ENCODE assay signal across 8 cellular contexts in the genomic region with DNA sequence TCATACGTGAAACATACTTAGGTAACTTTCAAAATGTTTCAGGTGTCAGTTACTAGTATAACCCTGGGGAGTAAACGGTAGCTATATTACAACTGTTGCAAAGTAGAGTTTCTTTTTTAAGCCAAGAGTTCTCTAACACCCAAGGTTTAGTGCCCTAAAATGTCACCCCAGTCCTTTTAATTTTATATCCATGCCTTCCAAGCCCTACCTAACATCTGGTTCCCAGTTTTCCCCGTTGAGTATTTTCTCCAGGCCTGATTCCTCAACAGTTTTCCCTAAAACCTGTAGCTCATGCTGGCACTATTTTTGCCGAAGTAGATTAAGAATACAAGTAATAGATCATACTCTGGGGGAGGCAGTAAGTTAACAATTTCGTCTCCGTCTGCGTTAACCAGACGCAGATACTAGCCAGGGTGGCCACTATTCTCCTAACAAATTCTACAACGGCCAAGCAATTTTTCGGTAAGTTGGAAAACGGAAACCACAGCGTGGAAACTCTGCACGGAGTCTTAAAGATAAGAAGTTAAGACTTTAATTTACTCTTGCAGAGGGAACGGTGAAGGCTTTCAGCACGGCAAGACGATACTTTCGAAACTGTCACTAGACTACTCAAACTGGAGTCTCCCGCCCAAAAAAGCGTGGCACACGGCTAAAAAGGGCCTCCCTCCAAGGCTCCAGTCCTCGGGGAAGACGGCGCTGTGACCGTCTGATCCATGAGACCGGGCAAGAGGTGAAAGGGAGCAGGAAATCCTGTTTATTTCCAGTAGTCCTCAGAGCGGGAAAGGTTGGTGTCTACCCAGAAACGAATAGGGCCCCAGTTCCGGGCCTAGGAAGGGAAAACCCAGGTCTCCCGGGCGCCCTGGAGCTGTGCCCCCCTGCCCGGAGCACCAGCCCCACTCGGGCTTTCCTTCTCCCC. TPM values are rescaled to one million over a fixed set of nuclear protein-coding genes. Genes with fewer than 3 reads are reported as not detected.
DNase-seq lines count a peak whose midpoint lies in the region; ATAC-seq and TF ChIP-seq lines count a peak whose summit lies in the region.

No MANE protein-coding gene starts in this region.

- no peaks in the 10 kb centered on the region for H3K9me3 ChIP-seq in GM23248 (ENCODE audit: low read depth)
- H3K9me3 ChIP-seq in SJCRH30 (replicated peaks): no peaks in the 10 kb centered on the region
- H3K9me3 ChIP-seq in duodenal mucosa (ENCODE audit: control insufficient read depth in 1 of 2, low read length in 2 of 2): no peaks in the 10 kb centered on the region
- no peaks in the 10 kb centered on the region for H3K9me3 ChIP-seq in mucosa of stomach (ENCODE audit: control insufficient read depth, low read length)

- H2AFZ ChIP-seq in GM23248: peak overlapping the region; percentile 67; the same call in 1 of the 2 replicates

- 1% methylated on average over 30 to 32 of the region's 32 CpGs for WGBS in GM23248 (ENCODE audit: low coverage in 1 of 2, low lambda C conversion rate in 2 of 2, missing lambda C conversion rate in 2 of 2), 2 experiments

- H3K27ac ChIP-seq in GM23248 (peak overlapping the region; percentile 98), SJCRH30 (peak overlapping the region; percentile 100), duodenal mucosa (ENCODE audit: low read depth, low read length) (peak overlapping the region; percentile 99)

- H3K79me2 ChIP-seq in GM23248 (ENCODE audit: insufficient read depth): peaks cover 57% of the 10 kb centered on the region

- no peak for TF ChIP-seq CTCF in BJ (IDR thresholded peaks at IDR 0.05; ENCODE audit: insufficient read depth, low read depth, low read length)

- CTCF ChIA-PET in BJ (lab: Yijun Ruan, JAX): interaction anchor here (0.8 to 4.8 kb wide), 9 partner anchors 9 to 302 kb away, joined by 3 to 33 read pairs (median 4); no protein-coding TSS in a partner anchor

- peaks cover 67% of the 10 kb centered on the region for H3F3A ChIP-seq in GM23248 (ENCODE audit: insufficient read depth)

- POLR2A ChIA-PET in BJ (lab: Charles Lee): interaction anchor here (0.7 to 1.8 kb wide), 2 partner anchors 22 to 56 kb away, joined by 3 to 5 read pairs; no protein-coding TSS in a partner anchor

- no peaks in the 10 kb centered on the region for H3K27me3 ChIP-seq in BJ (ENCODE audit: control insufficient read depth, insufficient read depth, low read length)
- H3K27me3 ChIP-seq in GM23248 (replicated peaks; ENCODE audit: insufficient read depth): no peaks in the 10 kb centered on the region
- no peaks in the 10 kb centered on the region for H3K27me3 ChIP-seq in SJCRH30
- H3K27me3 ChIP-seq in duodenal mucosa (ENCODE audit: control insufficient read depth in 1 of 2, insufficient read depth in 2 of 2, low read length in 2 of 2): no peaks in the 10 kb centered on the region
- no peaks in the 10 kb centered on the region for H3K27me3 ChIP-seq in mucosa of stomach (ENCODE audit: control insufficient read depth, insufficient read depth, low read length)

- no peaks in the 10 kb centered on the region for H3K9me2 ChIP-seq in GM23248 (ENCODE audit: insufficient read depth)

- peaks cover 54% of the 10 kb centered on the region for H3K4me1 ChIP-seq in GM23248 (ENCODE audit: insufficient read depth)
- peaks cover 10% of the 10 kb centered on the region; the same call in 1 of the 2 replicates for H3K4me1 ChIP-seq in SJCRH30
- peaks cover 21 to 34% of the 10 kb centered on the region in 2 donors for H3K4me1 ChIP-seq in duodenal mucosa (ENCODE audit: control insufficient read depth in 1 of 2, insufficient read depth in 2 of 2, low read length in 2 of 2)
- H3K4me1 ChIP-seq in mucosa of stomach (ENCODE audit: control insufficient read depth, insufficient read depth, low read length): peaks cover 20% of the 10 kb centered on the region

- H3K36me3 ChIP-seq in BJ (ENCODE audit: control insufficient read depth, insufficient read depth, low read length) (no peaks in the 10 kb centered on the region), GM23248 (ENCODE audit: low read depth) (0 out of 2 replicates have a peak, but pooled peaks cover 7% of the 10 kb centered on the region), SJCRH30 (peaks cover 47% of the 10 kb centered on the region), duodenal mucosa (ENCODE audit: control insufficient read depth in 1 of 2, insufficient read depth in 2 of 2, low read length in 2 of 2) (peaks cover 3 to 6% of the 10 kb centered on the region in 2 donors), mucosa of stomach (ENCODE audit: control insufficient read depth, insufficient read depth, low read length) (no peaks in the 10 kb centered on the region)

- peak overlapping the region; percentile 95 for H3K4me3 ChIP-seq in BJ (ENCODE audit: low read depth, low read length)
- H3K4me3 ChIP-seq in GM23248: peak overlapping the region; percentile 98
- H3K4me3 ChIP-seq in SJCRH30: peak overlapping the region; percentile 98
- H3K4me3 ChIP-seq in duodenal mucosa (ENCODE audit: low read depth in 1 of 2, low read length in 2 of 2): peak overlapping the region; percentile 77 to 79
- peak overlapping the region; percentile 14 for H3K4me3 ChIP-seq in mucosa of stomach (ENCODE audit: low read length)

- H3K4me2 ChIP-seq in GM23248 (ENCODE audit: unreplicated experiment): peak overlapping the region; percentile 93

- in situ Hi-C loops in GM23248 (cut with MboI): no loop called here

- H3K9ac ChIP-seq in GM23248: peak overlapping the region; percentile 99
- peak overlapping the region; percentile 74 to 91 for H3K9ac ChIP-seq in duodenal mucosa (ENCODE audit: low read depth in 1 of 2, low read length in 2 of 2)
- peak overlapping the region; percentile 99 for H3K9ac ChIP-seq in mucosa of stomach (ENCODE audit: low read length)

- DNase-seq in BJ (ENCODE audit: low read depth) (no peak), GM23248 (no peak), SJCRH30 (no peak), NCI-H2107 (lab: John Stamatoyannopoulos, UW) (no peak), SHP77 treated with DMSO at 0.1 percent for 48 hours (lab: John Stamatoyannopoulos, UW) (no peak)

- H4K20me1 ChIP-seq in GM23248 (ENCODE audit: insufficient read depth): peaks cover 28% of the 10 kb centered on the region

- no peak for ATAC-seq in GM21515 (IDR thresholded peaks at IDR 0.05; ENCODE audit: unreplicated experiment)

RNA-seq across cellular contexts. Expression of gene SRSF4, which starts 0.9 kb away (rescaled TPM):
- polyA plus RNA-seq in BJ (2011; rRNA removed) (19.6 and 30.7 TPM in 2 replicates), GM23248 (2016; fragmentation: Nextera tagmentation; extraction: Ambion mirVana) (60.8 and 65.6 TPM in 2 replicates)
- 20.5 and 22.7 TPM in 2 replicates for polyA minus RNA-seq in BJ (2011; rRNA and poly(A)+ RNA removed)
- 36.3 and 45.0 TPM in 2 replicates for total RNA-seq in GM23248 (2014; rRNA removed; shearing (Covaris generic))
- total RNA-seq in SJCRH30 (2014; rRNA removed; shearing (Covaris generic)): 93.6 and 102 TPM in 2 replicates

RNA-seq across cellular contexts. Expression of gene MECR, which starts 50.0 kb away (rescaled TPM):
- polyA plus RNA-seq in BJ (2011; rRNA removed) (20.9 and 35.6 TPM in 2 replicates), GM23248 (2016; fragmentation: Nextera tagmentation; extraction: Ambion mirVana) (43.3 and 48.2 TPM in 2 replicates)
- polyA minus RNA-seq in BJ (2011; rRNA and poly(A)+ RNA removed): 21.7 and 27.8 TPM in 2 replicates
- 19.1 and 23.6 TPM in 2 replicates for total RNA-seq in GM23248 (2014; rRNA removed; shearing (Covaris generic))
- 18.9 and 25.4 TPM in 2 replicates for total RNA-seq in SJCRH30 (2014; rRNA removed; shearing (Covaris generic))

RNA-seq across cellular contexts. Expression of gene PTPRU, which starts 55.6 kb away (rescaled TPM):
- polyA plus RNA-seq in BJ (2011; rRNA removed) (12.8 and 19.8 TPM in 2 replicates), GM23248 (2016; fragmentation: Nextera tagmentation; extraction: Ambion mirVana) (6.0 and 6.2 TPM in 2 replicates)
- polyA minus RNA-seq in BJ (2011; rRNA and poly(A)+ RNA removed): 20.9 and 26.4 TPM in 2 replicates
- total RNA-seq in GM23248 (2014; rRNA removed; shearing (Covaris generic)): 16.8 and 18.0 TPM in 2 replicates
- total RNA-seq in SJCRH30 (2014; rRNA removed; shearing (Covaris generic)): 12.3 and 16.3 TPM in 2 replicates

RNA-seq across cellular contexts. Expression of gene TMEM200B, which starts 57.1 kb away (rescaled TPM):
- 16.3 and 18.8 TPM in 2 replicates for polyA plus RNA-seq in BJ (2011; rRNA removed)
- polyA minus RNA-seq in BJ (2011; rRNA and poly(A)+ RNA removed): 6.6 and 6.8 TPM in 2 replicates
- total RNA-seq in GM23248 (2014; rRNA removed; shearing (Covaris generic)): 20.4 TPM in 2 replicates
- polyA plus RNA-seq in GM23248 (2016; fragmentation: Nextera tagmentation; extraction: Ambion mirVana): 5.1 and 6.3 TPM in 2 replicates
- total RNA-seq in SJCRH30 (2014; rRNA removed; shearing (Covaris generic)): 1.0 and 1.3 TPM in 2 replicates

Comparison
In these comparisons a context has a peak if more than half of its experiments do, and no peak if none do; other contexts are left out.
1. H3K4me3 ChIP-seq: peak in every context shown above with its lines; median percentile 98 in GM23248; 98 in SJCRH30; 95 in BJ; 78 in duodenal mucosa; 14 in mucosa of stomach.